8 cellular contexts compared by ENCODE assay signal in the genomic region with DNA sequence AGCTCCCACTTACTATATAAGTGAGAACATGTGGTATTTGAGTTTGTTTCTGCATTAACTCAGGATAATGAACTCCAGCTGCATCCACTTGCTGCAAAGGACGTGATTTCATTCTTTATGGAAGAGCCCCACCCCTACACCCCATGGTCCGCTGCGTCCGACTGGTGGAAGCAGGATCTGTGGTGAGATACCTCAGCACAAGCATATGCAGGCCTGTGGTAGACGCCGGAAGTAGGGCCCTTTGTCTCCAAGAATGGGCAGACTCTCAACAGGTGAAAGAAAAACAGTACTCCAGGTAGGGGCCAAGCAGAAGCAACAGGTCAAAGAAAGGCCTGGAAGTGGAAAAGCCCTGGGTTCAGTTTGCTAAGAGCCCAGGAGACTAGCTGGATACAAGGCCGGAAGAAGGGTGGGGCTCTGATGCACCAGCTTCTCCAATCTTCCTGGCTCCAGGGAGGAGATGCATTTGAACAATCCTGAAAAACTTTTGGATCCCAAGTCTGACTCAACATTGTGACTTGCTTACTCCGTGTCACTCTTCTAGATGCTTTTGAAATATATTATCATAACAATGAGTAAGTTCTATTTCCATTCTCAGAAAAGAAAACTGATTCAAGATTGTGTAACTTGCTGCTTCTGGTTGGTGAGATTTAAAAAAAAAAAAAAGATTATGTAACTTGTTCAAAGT. TPM values are rescaled to one million over a fixed set of nuclear protein-coding genes. Genes with fewer than 3 reads are reported as not detected.
DNase-seq lines count a peak whose midpoint lies in the region; ATAC-seq and TF ChIP-seq lines count a peak whose summit lies in the region.

No MANE protein-coding gene starts in this region.

- ATAC-seq in activated CD8-positive, alpha-beta memory T cell treated with anti-CD3 and anti-CD28 coated beads, Interleukin-2, amount 10 ng/mL, durations not matched to agents 7 days and 5 days = no peak
- no peak for ATAC-seq in GM18909 (IDR thresholded peaks at IDR 0.05; ENCODE audit: poor library complexity, unreplicated experiment)

- CTCF ChIA-PET in activated CD8-positive, alpha-beta memory T cell treated with anti-CD3 and anti-CD28 coated beads, Interleukin-2, amount 10 ng/mL, durations not matched to agents 7 days and 5 days (lab: Charles Lee) = interaction anchor here (0.6 to 1.0 kb wide), 2 partner anchors 19 to 86 kb away, joined by 3 to 4 read pairs; no protein-coding TSS in a partner anchor

- TF ChIP-seq POLR2A in suprapubic skin (IDR thresholded peaks at IDR 0.05) = no peak

- peak overlapping the region; percentile 25 for H3K9ac ChIP-seq in SK-N-MC (ENCODE audit: insufficient read length)

- no peaks in the 10 kb centered on the region for H3K27me3 ChIP-seq in suprapubic skin

- H3K27ac ChIP-seq in SK-N-MC (peak overlapping the region; percentile 90), suprapubic skin (peak overlapping the region; percentile 76)

- TF ChIP-seq EP300 in suprapubic skin (IDR thresholded peaks at IDR 0.05) = no peak

- H3K36me3 Mint-ChIP-seq in activated CD8-positive, alpha-beta memory T cell treated with anti-CD3 and anti-CD28 coated beads, Interleukin-2, amount 10 ng/mL, durations not matched to agents 7 days and 5 days = peaks cover 9% of the 10 kb centered on the region

- H3K27me3 Mint-ChIP-seq in activated CD8-positive, alpha-beta memory T cell treated with anti-CD3 and anti-CD28 coated beads, Interleukin-2, amount 10 ng/mL, durations not matched to agents 7 days and 5 days = no peaks in the 10 kb centered on the region

- peaks cover 27% of the 10 kb centered on the region for H3K4me1 Mint-ChIP-seq in activated CD8-positive, alpha-beta memory T cell treated with anti-CD3 and anti-CD28 coated beads, Interleukin-2, amount 10 ng/mL, durations not matched to agents 7 days and 5 days

- peaks cover 1% of the 10 kb centered on the region for H3K9me3 Mint-ChIP-seq in activated CD8-positive, alpha-beta memory T cell treated with anti-CD3 and anti-CD28 coated beads, Interleukin-2, amount 10 ng/mL, durations not matched to agents 7 days and 5 days (ENCODE audit: low read depth)

- DNase-seq in activated CD8-positive, alpha-beta memory T cell treated with anti-CD3 and anti-CD28 coated beads, Interleukin-2, amount 50 U/mL, for 4 hours = peak; percentile 6
- DNase-seq in activated CD8-positive, alpha-beta memory T cell treated with anti-CD3 and anti-CD28 coated beads, Interleukin-2, amount 10 ng/mL, durations not matched to agents 7 days and 5 days = no peak
- DNase-seq in SK-N-MC (ENCODE audit: low read depth, low spot score) (no peak), fibroblast of villous mesenchyme (ENCODE audit: low read depth) (peak; percentile 86), suprapubic skin (ENCODE audit: low spot score in 2 of 2) (peak; percentile 79 to 80), NCI-H2171 treated with DMSO at 0.1 percent for 48 hours (lab: John Stamatoyannopoulos, UW) (no peak), iPS-NIHi11 (ENCODE audit: low spot score) (no peak)

- H3K27ac Mint-ChIP-seq in activated CD8-positive, alpha-beta memory T cell treated with anti-CD3 and anti-CD28 coated beads, Interleukin-2, amount 10 ng/mL, durations not matched to agents 7 days and 5 days = no peak overlapping the region

- H3K4me3 ChIP-seq in SK-N-MC (peak overlapping the region; percentile 47), fibroblast of villous mesenchyme (ENCODE audit: low read depth, low read length) (no peak overlapping the region), suprapubic skin (no peak overlapping the region)

- H3K4me1 ChIP-seq in suprapubic skin = peaks cover 37% of the 10 kb centered on the region

- H3K9me3 ChIP-seq in SK-N-MC (ENCODE audit: low read depth, low read length) (no peaks in the 10 kb centered on the region), suprapubic skin (no peaks in the 10 kb centered on the region)

- H3K36me3 ChIP-seq in SK-N-MC (ENCODE audit: insufficient read depth, low read length) (no peaks in the 10 kb centered on the region), suprapubic skin (no peaks in the 10 kb centered on the region)

- H3K4me3 Mint-ChIP-seq in activated CD8-positive, alpha-beta memory T cell treated with anti-CD3 and anti-CD28 coated beads, Interleukin-2, amount 10 ng/mL, durations not matched to agents 7 days and 5 days = no peak overlapping the region

- TF ChIP-seq CTCF in fibroblast of villous mesenchyme (IDR thresholded peaks at IDR 0.05; ENCODE audit: insufficient read depth, low read depth, low read length) (no peak), suprapubic skin (IDR thresholded peaks at IDR 0.05) (no peak)

- WGBS in suprapubic skin = 35% methylated on average over 8 of the region's 8 CpGs

RNA-seq across cellular contexts. Expression of gene NEAT1, which starts 30.4 kb away (rescaled TPM):
- 100 to 1,000 TPM; 525 to 618 TPM for total RNA-seq in activated CD8-positive, alpha-beta memory T cell treated with anti-CD3 and anti-CD28 coated beads, Interleukin-2, amount 10 ng/mL, durations not matched to agents 7 days and 5 days
- total RNA-seq in fibroblast of villous mesenchyme (413 and 487 TPM in 2 replicates), suprapubic skin (1,000 to 10,000 TPM in 1 of 4 donors, 100 to 1,000 TPM in 3; 336 to 2,041 (median 481) TPM)

RNA-seq across cellular contexts. Expression of gene MALAT1, which starts 45.9 kb away (rescaled TPM):
- total RNA-seq in activated CD8-positive, alpha-beta memory T cell treated with anti-CD3 and anti-CD28 coated beads, Interleukin-2, amount 10 ng/mL, durations not matched to agents 7 days and 5 days = 1,000 to 10,000 TPM; 4,026 to 5,234 TPM
- total RNA-seq in fibroblast of villous mesenchyme (12,351 and 16,563 TPM in 2 replicates), suprapubic skin (over 10,000 TPM; 10,207 to 42,728 (median 11,538) TPM)

Comparison
In these comparisons a context has a peak if more than half of its experiments do, and no peak if none do; other contexts are left out.
1. DNase-seq: peak in activated CD8-positive, alpha-beta memory T cell treated with anti-CD3 and anti-CD28 coated beads, Interleukin-2, amount 50 U/mL, for 4 hours (single experiment), fibroblast of villous mesenchyme (single experiment) and suprapubic skin (2 of 2); none in activated CD8-positive, alpha-beta memory T cell treated with anti-CD3 and anti-CD28 coated beads, Interleukin-2, amount 10 ng/mL, durations not matched to agents 7 days and 5 days (single experiment), SK-N-MC (single experiment), NCI-H2171 treated with DMSO at 0.1 percent for 48 hours (single experiment) and iPS-NIHi11 (single experiment).